Comparison of ENCODE assay signal across 1 cellular context in genomic region chr18:72830109-72830508, GRCh38.
TF ChIP-seq lines count a peak whose summit lies in the region.

No MANE protein-coding gene starts in this region.

TF ChIP-seq in A549, 52 proteins besides CTCF, POLR2A, EP300 and RAD21 (continued from another document):
- TF ChIP-seq REST (IDR thresholded peaks at IDR 0.05) (peak; percentile 86), HOXA7 (CRISPR knock-in tag; IDR thresholded peaks at IDR 0.05) (no peak)
